In the genomic region with DNA sequence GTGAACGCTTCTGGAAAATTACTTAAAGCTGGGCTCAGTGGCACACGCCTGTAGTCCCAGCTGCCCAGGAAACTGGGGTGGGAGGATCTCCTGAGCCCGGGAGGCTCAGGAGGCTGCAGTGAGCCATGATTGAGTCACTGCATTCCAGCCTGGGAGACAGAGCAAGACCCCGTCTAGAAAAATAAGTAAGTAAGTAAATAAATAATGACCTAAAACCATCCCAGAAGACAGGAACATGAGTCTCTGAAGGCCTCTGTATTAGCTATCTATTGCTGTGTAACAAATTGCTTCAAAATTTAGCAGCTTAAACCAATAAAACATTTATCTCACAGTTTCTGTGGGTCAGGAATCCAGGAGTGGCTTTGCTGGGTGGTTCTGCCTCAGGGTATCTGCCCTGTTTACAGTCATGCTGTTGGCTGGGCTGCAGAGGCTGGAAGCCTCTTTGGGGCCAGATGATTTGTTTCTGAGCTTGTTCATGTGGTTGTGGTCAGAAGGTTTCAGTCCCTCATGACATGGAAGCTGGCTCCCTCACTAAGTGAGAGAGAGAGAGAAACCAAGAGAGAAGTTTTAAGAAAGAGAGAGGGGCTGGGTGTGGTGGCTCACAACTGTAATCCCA, we compare ENCODE assay signal across 8 cellular contexts. TPM values are rescaled to one million over a fixed set of nuclear protein-coding genes. Genes with fewer than 3 reads are reported as not detected.
DNase-seq lines count a peak whose midpoint lies in the region; ATAC-seq and TF ChIP-seq lines count a peak whose summit lies in the region.

No MANE protein-coding gene starts in this region.

- H3K27me3 ChIP-seq in tibial artery: no peaks in the 10 kb centered on the region
- no peaks in the 10 kb centered on the region for H3K27me3 ChIP-seq in stomach

- H3K4me3 ChIP-seq in tibial artery (no peak overlapping the region), stomach (no peak overlapping the region)

- no peak for DNase-seq in left ventricle myocardium superior
- no peak for DNase-seq in cardiac septum (ENCODE audit: low spot score)
- DNase-seq in fibroblast of gingiva (ENCODE audit: low read depth): peak; percentile 49
- DNase-seq in tibial artery: no peak
- no peak for DNase-seq in DMS153 treated with DMSO at 0.1 percent for 48 hours (lab: John Stamatoyannopoulos, UW; ENCODE audit: unreplicated experiment)
- DNase-seq in stomach: no peak

- no peak for TF ChIP-seq POLR2A in stomach (IDR thresholded peaks at IDR 0.05)

- no peaks in the 10 kb centered on the region for H3K9me3 ChIP-seq in tibial artery
- H3K9me3 ChIP-seq in stomach: no peaks in the 10 kb centered on the region

- TF ChIP-seq CTCF in tibial artery (IDR thresholded peaks at IDR 0.05): no peak
- TF ChIP-seq CTCF in stomach (IDR thresholded peaks at IDR 0.05): no peak

- H3K4me1 ChIP-seq in tibial artery (peaks cover 0 to 25% (median 6%) of the 10 kb centered on the region in 4 donors), stomach (peaks cover 0 to 20% (median 3%) of the 10 kb centered on the region in 4 donors)

- WGBS in stomach, 5 donors: 46 to 78% (median 67%) methylated on average over 4 of the region's 4 CpGs

- intact Hi-C loops in left ventricle myocardium superior (cut with micrococcal nuclease) (no loop called here), cardiac septum (cut with DNase I) (no loop called here), tibial artery (cut with DNase I; ENCODE audit: low total_unique reads) (no loop called here), stomach (cut with DNase I; ENCODE audit: low total_unique reads) (no loop called here)

- H3K27ac ChIP-seq in tibial artery: peak overlapping the region; percentile 46 to 63
- peak overlapping the region in 1 of 5 donors; percentile 41 for H3K27ac ChIP-seq in stomach

- ATAC-seq in left ventricle myocardium superior (peak; percentile 48), HG03045 (IDR thresholded peaks at IDR 0.05; ENCODE audit: unreplicated experiment) (peak; percentile 95), SK-N-SH treated with all-trans-retinoic acid at 6 μM for 48 hours (peak; percentile 88)

- H3K36me3 ChIP-seq in tibial artery (no peaks in the 10 kb centered on the region), stomach (no peaks in the 10 kb centered on the region)

- TF ChIP-seq EP300 in stomach (IDR thresholded peaks at IDR 0.05): no peak

TF ChIP-seq in SK-N-SH treated with all-trans-retinoic acid at 6 μM for 48 hours, 23 proteins besides CTCF, POLR2A, EP300 and RAD21:
- no peak for TF ChIP-seq TCF4 (CRISPR knock-in tag; IDR thresholded peaks at IDR 0.05; ENCODE audit: borderline replicate concordance)
- TF ChIP-seq CSDC2 (CRISPR knock-in tag; IDR thresholded peaks at IDR 0.05): no peak
- TF ChIP-seq, protein P1, sequence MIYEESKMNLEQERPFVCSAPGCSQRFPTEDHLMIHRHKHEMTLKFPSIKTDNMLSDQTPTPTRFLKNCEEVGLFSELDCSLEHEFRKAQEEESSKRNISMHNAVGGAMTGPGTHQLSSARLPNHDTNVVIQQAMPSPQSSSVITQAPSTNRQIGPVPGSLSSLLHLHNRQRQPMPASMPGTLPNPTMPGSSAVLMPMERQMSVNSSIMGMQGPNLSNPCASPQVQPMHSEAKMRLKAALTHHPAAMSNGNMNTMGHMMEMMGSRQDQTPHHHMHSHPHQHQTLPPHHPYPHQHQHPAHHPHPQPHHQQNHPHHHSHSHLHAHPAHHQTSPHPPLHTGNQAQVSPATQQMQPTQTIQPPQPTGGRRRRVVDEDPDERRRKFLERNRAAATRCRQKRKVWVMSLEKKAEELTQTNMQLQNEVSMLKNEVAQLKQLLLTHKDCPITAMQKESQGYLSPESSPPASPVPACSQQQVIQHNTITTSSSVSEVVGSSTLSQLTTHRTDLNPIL (CRISPR knock-in tag; IDR thresholded peaks at IDR 0.05; ENCODE audit: low read depth): no peak
- no peak for TF ChIP-seq ISL1 (CRISPR knock-in tag; IDR thresholded peaks at IDR 0.05)
- TF ChIP-seq, protein P2, sequence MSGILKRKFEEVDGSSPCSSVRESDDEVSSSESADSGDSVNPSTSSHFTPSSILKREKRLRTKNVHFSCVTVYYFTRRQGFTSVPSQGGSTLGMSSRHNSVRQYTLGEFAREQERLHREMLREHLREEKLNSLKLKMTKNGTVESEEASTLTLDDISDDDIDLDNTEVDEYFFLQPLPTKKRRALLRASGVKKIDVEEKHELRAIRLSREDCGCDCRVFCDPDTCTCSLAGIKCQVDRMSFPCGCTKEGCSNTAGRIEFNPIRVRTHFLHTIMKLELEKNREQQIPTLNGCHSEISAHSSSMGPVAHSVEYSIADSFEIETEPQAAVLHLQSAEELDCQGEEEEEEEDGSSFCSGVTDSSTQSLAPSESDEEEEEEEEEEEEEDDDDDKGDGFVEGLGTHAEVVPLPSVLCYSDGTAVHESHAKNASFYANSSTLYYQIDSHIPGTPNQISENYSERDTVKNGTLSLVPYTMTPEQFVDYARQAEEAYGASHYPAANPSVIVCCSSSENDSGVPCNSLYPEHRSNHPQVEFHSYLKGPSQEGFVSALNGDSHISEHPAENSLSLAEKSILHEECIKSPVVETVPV (CRISPR knock-in tag; IDR thresholded peaks at IDR 0.05): no peak
- TF ChIP-seq ZC3H10 (CRISPR knock-in tag; IDR thresholded peaks at IDR 0.05): no peak
- TF ChIP-seq ZNF565 (CRISPR knock-in tag; conservative IDR thresholded peaks at IDR 0.05; ENCODE audit: low read depth): no peak
- no peak for TF ChIP-seq ZNF8 (CRISPR knock-in tag; IDR thresholded peaks at IDR 0.05)
- TF ChIP-seq, protein P3, sequence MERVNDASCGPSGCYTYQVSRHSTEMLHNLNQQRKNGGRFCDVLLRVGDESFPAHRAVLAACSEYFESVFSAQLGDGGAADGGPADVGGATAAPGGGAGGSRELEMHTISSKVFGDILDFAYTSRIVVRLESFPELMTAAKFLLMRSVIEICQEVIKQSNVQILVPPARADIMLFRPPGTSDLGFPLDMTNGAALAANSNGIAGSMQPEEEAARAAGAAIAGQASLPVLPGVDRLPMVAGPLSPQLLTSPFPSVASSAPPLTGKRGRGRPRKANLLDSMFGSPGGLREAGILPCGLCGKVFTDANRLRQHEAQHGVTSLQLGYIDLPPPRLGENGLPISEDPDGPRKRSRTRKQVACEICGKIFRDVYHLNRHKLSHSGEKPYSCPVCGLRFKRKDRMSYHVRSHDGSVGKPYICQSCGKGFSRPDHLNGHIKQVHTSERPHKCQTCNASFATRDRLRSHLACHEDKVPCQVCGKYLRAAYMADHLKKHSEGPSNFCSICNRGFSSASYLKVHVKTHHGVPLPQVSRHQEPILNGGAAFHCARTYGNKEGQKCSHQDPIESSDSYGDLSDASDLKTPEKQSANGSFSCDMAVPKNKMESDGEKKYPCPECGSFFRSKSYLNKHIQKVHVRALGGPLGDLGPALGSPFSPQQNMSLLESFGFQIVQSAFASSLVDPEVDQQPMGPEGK (CRISPR knock-in tag; IDR thresholded peaks at IDR 0.05; ENCODE audit: borderline replicate concordance): no peak
- no peak for TF ChIP-seq SNAI2 (CRISPR knock-in tag; IDR thresholded peaks at IDR 0.05)
- TF ChIP-seq ESRRG (CRISPR knock-in tag; IDR thresholded peaks at IDR 0.05): no peak
- no peak for TF ChIP-seq GLIS3 (CRISPR knock-in tag; IDR thresholded peaks at IDR 0.05)
- TF ChIP-seq, protein P4, sequence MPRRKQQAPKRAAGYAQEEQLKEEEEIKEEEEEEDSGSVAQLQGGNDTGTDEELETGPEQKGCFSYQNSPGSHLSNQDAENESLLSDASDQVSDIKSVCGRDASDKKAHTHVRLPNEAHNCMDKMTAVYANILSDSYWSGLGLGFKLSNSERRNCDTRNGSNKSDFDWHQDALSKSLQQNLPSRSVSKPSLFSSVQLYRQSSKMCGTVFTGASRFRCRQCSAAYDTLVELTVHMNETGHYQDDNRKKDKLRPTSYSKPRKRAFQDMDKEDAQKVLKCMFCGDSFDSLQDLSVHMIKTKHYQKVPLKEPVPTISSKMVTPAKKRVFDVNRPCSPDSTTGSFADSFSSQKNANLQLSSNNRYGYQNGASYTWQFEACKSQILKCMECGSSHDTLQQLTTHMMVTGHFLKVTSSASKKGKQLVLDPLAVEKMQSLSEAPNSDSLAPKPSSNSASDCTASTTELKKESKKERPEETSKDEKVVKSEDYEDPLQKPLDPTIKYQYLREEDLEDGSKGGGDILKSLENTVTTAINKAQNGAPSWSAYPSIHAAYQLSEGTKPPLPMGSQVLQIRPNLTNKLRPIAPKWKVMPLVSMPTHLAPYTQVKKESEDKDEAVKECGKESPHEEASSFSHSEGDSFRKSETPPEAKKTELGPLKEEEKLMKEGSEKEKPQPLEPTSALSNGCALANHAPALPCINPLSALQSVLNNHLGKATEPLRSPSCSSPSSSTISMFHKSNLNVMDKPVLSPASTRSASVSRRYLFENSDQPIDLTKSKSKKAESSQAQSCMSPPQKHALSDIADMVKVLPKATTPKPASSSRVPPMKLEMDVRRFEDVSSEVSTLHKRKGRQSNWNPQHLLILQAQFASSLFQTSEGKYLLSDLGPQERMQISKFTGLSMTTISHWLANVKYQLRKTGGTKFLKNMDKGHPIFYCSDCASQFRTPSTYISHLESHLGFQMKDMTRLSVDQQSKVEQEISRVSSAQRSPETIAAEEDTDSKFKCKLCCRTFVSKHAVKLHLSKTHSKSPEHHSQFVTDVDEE (CRISPR knock-in tag; IDR thresholded peaks at IDR 0.05): no peak
- TF ChIP-seq OSR1 (CRISPR knock-in tag; IDR thresholded peaks at IDR 0.05): no peak
- no peak for TF ChIP-seq ARNTL (CRISPR knock-in tag; IDR thresholded peaks at IDR 0.05; ENCODE audit: borderline replicate concordance, low read depth)
- no peak for TF ChIP-seq RARB (CRISPR knock-in tag; IDR thresholded peaks at IDR 0.05)

RNA-seq across cellular contexts. Expression of a gene that starts 48.4 kb away (rescaled TPM):
- 23.3 TPM for total RNA-seq in left ventricle myocardium superior
- 18.6 TPM for total RNA-seq in cardiac septum
- total RNA-seq in stomach: 10 to 100 TPM in 4 of 5 donors, 1 to 10 TPM in 1; 8.7 to 60.8 (median 27.7) TPM
- polyA plus RNA-seq in stomach: 1 to 10 TPM; 4.1 to 8.2 (median 4.3) TPM
